In genomic region chr11:46759196-46759595, GRCh38 we compare ENCODE assay signal across 30 cellular contexts. TPM values are rescaled to one million over a fixed set of nuclear protein-coding genes. Genes with fewer than 3 reads are reported as not detected.
DNase-seq lines count a peak whose midpoint lies in the region; ATAC-seq, FAIRE-seq and TF ChIP-seq lines count a peak whose summit lies in the region.
"Had no signal": no experiment of that assay in that cellular context is flagged by ENCODE, and none has a peak within 500 bp of the region (broad histone marks: within the 10 kb centered on the region; RNA-seq: fewer than 3 reads in every experiment).

No MANE protein-coding gene starts in this region.

- H3K4me3 ChIP-seq in gastrocnemius medialis, result no peak overlapping the region
- H3K4me3 ChIP-seq in small intestine (ENCODE audit: low read depth in 1 of 2, low read length in 2 of 2), result no peak overlapping the region
- H3K4me3 ChIP-seq: A549, BLaER1 had no signal

- no peak for TF ChIP-seq POLR2A in gastrocnemius medialis (IDR thresholded peaks at IDR 0.05)

- WGBS in small intestine, 3 donors, result 96 to 99% (median 98%) methylated on average over 6 of the region's 6 CpGs

- intact Hi-C loops in gastrocnemius medialis (cut with DNase I; ENCODE audit: low total_unique reads), result no loop called here

- H3K27ac ChIP-seq in gastrocnemius medialis, result peak overlapping the region in 3 of 4 donors; percentile 80 to 84 (median 83)
- no peak overlapping the region for H3K27ac ChIP-seq in small intestine (ENCODE audit: low read depth in 1 of 2, low read length in 1 of 2)
- H3K27ac ChIP-seq: 22Rv1, A549, BLaER1 had no signal

- H3K27me3 ChIP-seq in gastrocnemius medialis (no peaks in the 10 kb centered on the region), small intestine (ENCODE audit: control insufficient read depth in 2 of 2, insufficient read depth in 2 of 2, low read length in 2 of 2) (no peaks in the 10 kb centered on the region)
- H3K27me3 ChIP-seq: BE2C, BLaER1 had no signal

- DNase-seq in Ammon's horn (ENCODE audit: low spot score) (peak; percentile 54), cerebellar cortex (ENCODE audit: low spot score) (peak; percentile 40), occipital lobe (lab: John Stamatoyannopoulos, UW) (peak; percentile 6), gastrocnemius medialis (no peak), small intestine (no peak), SHP77 treated with DMSO at 0.1 percent for 48 hours (lab: John Stamatoyannopoulos, UW) (no peak)
- DNase-seq: AML-193; BE2C; CD4-positive, alpha-beta memory T cell; CD4-positive, CD25-positive, alpha-beta regulatory T cell; CD8-positive, alpha-beta memory T cell; COR-L47; DMS 273 treated with DMSO at 0.1 percent for 48 hours; DMS153; DMS53; DMS79; DND-41; EL; GF-D8 had no signal

- TF ChIP-seq CTCF in gastrocnemius medialis (IDR thresholded peaks at IDR 0.05 in 4 of 5, conservative IDR thresholded peaks at IDR 0.05 in 1 of 5), result no peak

- H3K4me1 ChIP-seq in gastrocnemius medialis, result peaks cover 0 to 15% of the 10 kb centered on the region in 2 donors
- H3K4me1 ChIP-seq in small intestine (ENCODE audit: control insufficient read depth in 2 of 2, insufficient read depth in 1 of 2, low read depth in 1 of 2, low read length in 1 of 2), result no peaks in the 10 kb centered on the region
- H3K4me1 ChIP-seq: A549, BE2C, BLaER1 had no signal

- no peak for FAIRE-seq in small intestine (lab: Jason Lieb, UNC)
- FAIRE-seq: A549, G401.6, GM12891, GM19239 had no signal

- no peak for ATAC-seq in gastrocnemius medialis
- no peak for ATAC-seq in GM21825 (IDR thresholded peaks at IDR 0.05; ENCODE audit: unreplicated experiment)
- no peak for ATAC-seq in HG03565 (IDR thresholded peaks at IDR 0.05; ENCODE audit: unreplicated experiment)
- ATAC-seq: A549 had no signal

- peaks cover 0 to 97% of the 10 kb centered on the region in 2 donors for H3K36me3 ChIP-seq in gastrocnemius medialis
- peaks cover 10 to 30% of the 10 kb centered on the region in 2 donors for H3K36me3 ChIP-seq in small intestine (ENCODE audit: control insufficient read depth in 2 of 2, insufficient read depth in 2 of 2, low read length in 2 of 2)

- in situ Hi-C loops in gastrocnemius medialis (cut with MboI; ENCODE audit: low sequenced_read_pairs in 4 of 4), result no loop called here

- H3K9me3 ChIP-seq in gastrocnemius medialis, result no peaks in the 10 kb centered on the region
- H3K9me3 ChIP-seq in small intestine (ENCODE audit: control insufficient read depth, low read depth), result no peaks in the 10 kb centered on the region
- H3K9me3 ChIP-seq: A549, BE2C, BLaER1 had no signal

RNA-seq across cellular contexts. Expression of gene F2, which starts 40.2 kb away (rescaled TPM):
- 0.16 TPM for total RNA-seq in occipital lobe
- total RNA-seq in gastrocnemius medialis, result 1 to 10 TPM in 2 of 4 donors, not detected in 2; 1.4 to 3.0 TPM
- polyA plus RNA-seq in small intestine, result under 1 TPM in 1 of 3 donors, not detected in 2; 0.09 TPM
- total RNA-seq: A172; CD4-positive, alpha-beta memory T cell; CD4-positive, CD25-positive, alpha-beta regulatory T cell; CD8-positive, alpha-beta memory T cell; Daoy had no signal
- polyA plus RNA-seq: CD14-positive monocyte; CD4-positive, alpha-beta memory T cell; CD4-positive, CD25-positive, alpha-beta regulatory T cell; CD8-positive, alpha-beta memory T cell had no signal

RNA-seq across cellular contexts. Expression of gene ZNF408, which starts 58.4 kb away (rescaled TPM):
- total RNA-seq in occipital lobe (4.2 TPM), gastrocnemius medialis (10 to 100 TPM; 17.7 to 25.2 (median 19.3) TPM)
- 10 to 100 TPM in 2 of 3 donors, 1 to 10 TPM in 1; 8.7 to 11.6 (median 11.4) TPM for polyA plus RNA-seq in small intestine

RNA-seq across cellular contexts. Expression of gene ARHGAP1, which starts 58.8 kb away (rescaled TPM):
- 17.6 TPM for total RNA-seq in occipital lobe
- 10 to 100 TPM; 11.1 to 34.8 (median 24.6) TPM for total RNA-seq in gastrocnemius medialis
- 10 to 100 TPM; 18.6 to 29.6 (median 22.4) TPM for polyA plus RNA-seq in small intestine

Comparison
In these comparisons a context has a peak if more than half of its experiments do, and no peak if none do; other contexts are left out.
1. DNase-seq: peak in Ammon's horn (single experiment), cerebellar cortex (single experiment) and occipital lobe (single experiment); none in gastrocnemius medialis (0 of 2), small intestine (single experiment) and SHP77 treated with DMSO at 0.1 percent for 48 hours (single experiment).
2. H3K27ac ChIP-seq: peak in gastrocnemius medialis (3 of 4); none in small intestine (0 of 2).